8 cellular contexts compared by ENCODE assay signal in genomic region chr3:115659253-115659652, GRCh38. TPM values are rescaled to one million over a fixed set of nuclear protein-coding genes. Genes with fewer than 3 reads are reported as not detected.
DNase-seq lines count a peak whose midpoint lies in the region; ATAC-seq, FAIRE-seq and TF ChIP-seq lines count a peak whose summit lies in the region.

No MANE protein-coding gene starts in this region.

- H3K4me3 ChIP-seq in A549 = no peak overlapping the region; the same call in 2 of the 3 replicates

- TF ChIP-seq RAD21 in A549 (conservative IDR thresholded peaks at IDR 0.05 in 1 of 2, IDR thresholded peaks at IDR 0.05 in 1 of 2) = no peak

- H3K36me3 Mint-ChIP-seq in chondrocyte (ENCODE audit: low read depth) (no peaks in the 10 kb centered on the region), osteocyte (ENCODE audit: unreplicated experiment) (no peaks in the 10 kb centered on the region)

- no peaks in the 10 kb centered on the region for H3K9me3 ChIP-seq in A549

- no peak for DNase-seq in A549 (ENCODE audit: low read depth in 1 of 2, low spot score in 1 of 2)
- DNase-seq in chondrocyte (ENCODE audit: low spot score) = no peak
- DNase-seq in osteocyte (ENCODE audit: extremely low spot score, unreplicated experiment) = no peak
- no peak for DNase-seq in glomerular visceral epithelial cell (ENCODE audit: extremely low spot score)
- DNase-seq in sciatic nerve (ENCODE audit: low spot score) = no peak
- DNase-seq in HPDE6-E6E7 (ENCODE audit: extremely low spot score) = no peak

- no peaks in the 10 kb centered on the region for H3K27me3 Mint-ChIP-seq in chondrocyte (ENCODE audit: low read depth)
- H3K27me3 Mint-ChIP-seq in osteocyte (ENCODE audit: unreplicated experiment) = no peaks in the 10 kb centered on the region

- H3K4me1 ChIP-seq in A549 = peaks cover 13% of the 10 kb centered on the region

- ATAC-seq in A549 (no peak), GM19035 (IDR thresholded peaks at IDR 0.05; ENCODE audit: unreplicated experiment) (peak; percentile 18), HG03378 (IDR thresholded peaks at IDR 0.05; ENCODE audit: unreplicated experiment) (peak; percentile 24), sciatic nerve (no peak)

- FAIRE-seq in A549 (lab: Jason Lieb, UNC) = no peak

- no peak for TF ChIP-seq POLR2A in A549 (IDR thresholded peaks at IDR 0.05; ENCODE audit: low read length)

- intact Hi-C loops in sciatic nerve (cut with DNase I) = no loop called here

- TF ChIP-seq EP300 in A549 (IDR thresholded peaks at IDR 0.05) = no peak

- H3K9me3 Mint-ChIP-seq in chondrocyte (ENCODE audit: low read depth) = no peaks in the 10 kb centered on the region
- no peaks in the 10 kb centered on the region for H3K9me3 Mint-ChIP-seq in osteocyte (ENCODE audit: unreplicated experiment)

- H3K4me3 Mint-ChIP-seq in chondrocyte (ENCODE audit: unreplicated experiment) (peak overlapping the region; percentile 75), osteocyte (ENCODE audit: unreplicated experiment) (peak overlapping the region; percentile 81)

- CTCF ChIA-PET in A549 (lab: Yijun Ruan, JAX) = no interaction called here

- POLR2A ChIA-PET in A549 (lab: Yijun Ruan, JAX) = interaction anchor here (0.6 to 1.5 kb wide), 3 partner anchors 15 to 27 kb away, joined by 3 to 7 read pairs (median 3); no protein-coding TSS in a partner anchor

- peak overlapping the region; percentile 83 for H3K4me2 ChIP-seq in A549

- H3K27ac Mint-ChIP-seq in chondrocyte (ENCODE audit: unreplicated experiment) (peak overlapping the region; percentile 99), osteocyte (ENCODE audit: unreplicated experiment) (peak overlapping the region; percentile 100)

- TF ChIP-seq CTCF in A549 (IDR thresholded peaks at IDR 0.05) = no peak
- TF ChIP-seq CTCF in chondrocyte (IDR thresholded peaks at IDR 0.05) = no peak
- no peak for TF ChIP-seq CTCF in osteocyte (IDR thresholded peaks at IDR 0.05)

- H3K27ac ChIP-seq in A549 = peak overlapping the region; percentile 87 to 88; a peak in 4 of 6 replicates

- WGBS in A549 (ENCODE audit: missing lambda C conversion rate) = 89% methylated on average over 6 of the region's 6 CpGs

- H3K4me1 Mint-ChIP-seq in chondrocyte (ENCODE audit: low read depth) = peaks cover 48% of the 10 kb centered on the region
- peaks cover 37% of the 10 kb centered on the region for H3K4me1 Mint-ChIP-seq in osteocyte (ENCODE audit: unreplicated experiment)

TF ChIP-seq in A549, 52 proteins besides CTCF, POLR2A, EP300 and RAD21:
- TF ChIP-seq HES2 (IDR thresholded peaks at IDR 0.05) (no peak), PHF8 (IDR thresholded peaks at IDR 0.05; ENCODE audit: borderline replicate concordance, low read depth) (no peak), FOSL2 (IDR thresholded peaks at IDR 0.05) (no peak), FOSL2 (CRISPR knock-in tag; IDR thresholded peaks at IDR 0.05) (no peak), ESRRA (IDR thresholded peaks at IDR 0.05; ENCODE audit: borderline replicate concordance, low read length) (no peak), CEBPB (IDR thresholded peaks at IDR 0.05) (no peak), PBX3 (IDR thresholded peaks at IDR 0.05) (no peak), MAZ (IDR thresholded peaks at IDR 0.05; ENCODE audit: borderline replicate concordance, low read depth, low read length) (no peak), RCOR1 (IDR thresholded peaks at IDR 0.05; ENCODE audit: low read depth, low read length) (no peak), ZNF302 (CRISPR knock-in tag; IDR thresholded peaks at IDR 0.05) (no peak), CHD2 (IDR thresholded peaks at IDR 0.05; ENCODE audit: low read length, partially characterized antibody) (no peak), HOXB13 (CRISPR knock-in tag; IDR thresholded peaks at IDR 0.05; ENCODE audit: low read depth) (no peak), REST (IDR thresholded peaks at IDR 0.05) (no peak), JUN (IDR thresholded peaks at IDR 0.05) (no peak), POLR2AphosphoS2 (conservative IDR thresholded peaks at IDR 0.05; ENCODE audit: low read length) (no peak)
- TF ChIP-seq, protein P1, sequence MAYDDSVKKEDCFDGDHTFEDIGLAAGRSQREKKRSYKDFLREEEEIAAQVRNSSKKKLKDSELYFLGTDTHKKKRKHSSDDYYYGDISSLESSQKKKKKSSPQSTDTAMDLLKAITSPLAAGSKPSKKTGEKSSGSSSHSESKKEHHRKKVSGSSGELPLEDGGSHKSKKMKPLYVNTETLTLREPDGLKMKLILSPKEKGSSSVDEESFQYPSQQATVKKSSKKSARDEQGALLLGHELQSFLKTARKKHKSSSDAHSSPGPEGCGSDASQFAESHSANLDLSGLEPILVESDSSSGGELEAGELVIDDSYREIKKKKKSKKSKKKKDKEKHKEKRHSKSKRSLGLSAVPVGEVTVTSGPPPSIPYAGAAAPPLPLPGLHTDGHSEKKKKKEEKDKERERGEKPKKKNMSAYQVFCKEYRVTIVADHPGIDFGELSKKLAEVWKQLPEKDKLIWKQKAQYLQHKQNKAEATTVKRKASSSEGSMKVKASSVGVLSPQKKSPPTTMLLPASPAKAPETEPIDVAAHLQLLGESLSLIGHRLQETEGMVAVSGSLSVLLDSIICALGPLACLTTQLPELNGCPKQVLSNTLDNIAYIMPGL (CRISPR knock-in tag; IDR thresholded peaks at IDR 0.05; ENCODE audit: borderline replicate concordance) = no peak

RNA-seq across cellular contexts. Expression of gene GAP43, which starts 35.9 kb away (rescaled TPM):
- not detected in 2 replicates for polyA plus RNA-seq in A549 (2011; rRNA removed)
- polyA plus RNA-seq in A549 (2012; cell fraction: cytosol; rRNA removed) = 0.04 TPM in 1 of 2 replicates, not detected in the other
- polyA plus RNA-seq in A549 (2012; cell fraction: nucleus; rRNA removed) = not detected in 2 replicates
- not detected in 3 replicates for polyA plus RNA-seq in A549 (2017; fragmentation: RNase III; extraction: RNeasy Plus Mini Kit Qiagen cat#74134 plus additional on column Dnase treatment)
- polyA minus RNA-seq in A549 (2011; rRNA and poly(A)+ RNA removed) = not detected in 2 replicates
- 3.3 to 33.7 TPM (median 3.6 TPM) in 3 replicates for total RNA-seq in chondrocyte
- 2.3 and 3.2 TPM in 2 replicates for total RNA-seq in osteocyte
- 6.0 TPM for total RNA-seq in sciatic nerve

Comparison
In these comparisons a context has a peak if more than half of its experiments do, and no peak if none do; other contexts are left out.
1. ATAC-seq: peak in GM19035 (single experiment) and HG03378 (single experiment); none in A549 (0 of 2) and sciatic nerve (single experiment).